In genomic region chr10:102917314-102917961, GRCh38 we compare ENCODE assay signal across 8 cellular contexts. TPM values are rescaled to one million over a fixed set of nuclear protein-coding genes. Genes with fewer than 3 reads are reported as not detected.
DNase-seq lines count a peak whose midpoint lies in the region; ATAC-seq, FAIRE-seq and TF ChIP-seq lines count a peak whose summit lies in the region.

No MANE protein-coding gene starts in this region.

- peaks cover 26% of the 10 kb centered on the region for H3K4me1 Mint-ChIP-seq in Calu3 (ENCODE audit: low read depth, unreplicated experiment)

- ATAC-seq in GM21390 (IDR thresholded peaks at IDR 0.05; ENCODE audit: unreplicated experiment): peak; percentile 36

- intact Hi-C loops in Calu3 (cut with micrococcal nuclease; ENCODE audit: unreplicated experiment): loop anchor here (1.0 to 10.0 kb wide), 3 partner anchors 152 to 327 kb away; no protein-coding TSS in a partner anchor

- peak overlapping the region; percentile 34 for H3K27ac ChIP-seq in SJCRH30

- H3K36me3 Mint-ChIP-seq in Calu3 (ENCODE audit: insufficient read depth, unreplicated experiment): peaks cover 27% of the 10 kb centered on the region

- peak overlapping the region; percentile 73 for H3K4me3 ChIP-seq in SJCRH30

- no peaks in the 10 kb centered on the region for H3K9me3 ChIP-seq in SJCRH30 (replicated peaks)

- H3K9me3 Mint-ChIP-seq in Calu3 (ENCODE audit: low read depth, unreplicated experiment): no peaks in the 10 kb centered on the region

- peak; percentile 79 for DNase-seq in Calu3
- DNase-seq in HTR-8/SVneo (ENCODE audit: insufficient read length, low spot score): peak; percentile 77
- peak; percentile 82 to 87 for DNase-seq in SJCRH30
- DNase-seq in activated naive CD4-positive, alpha-beta T cell (lab: John Stamatoyannopoulos, UW): peak; percentile 56 to 81 (median 63)
- DNase-seq in germinal center (ENCODE audit: low spot score): peak; percentile 81
- DNase-seq in non-pigmented ciliary epithelial cell (ENCODE audit: low read depth): peak; percentile 13
- DNase-seq in stromal cell of bone marrow (ENCODE audit: low read depth): peak; percentile 25

- peak; percentile 86 for FAIRE-seq in HTR-8/SVneo (lab: Jason Lieb, UNC)

- peak overlapping the region; percentile 70 for H3K27ac Mint-ChIP-seq in Calu3 (ENCODE audit: unreplicated experiment)

- CTCF ChIA-PET in Calu3 (lab: Charles Lee): interaction anchor here (0.7 to 2.1 kb wide), 11 partner anchors 15 to 815 kb away, joined by 3 to 15 read pairs (median 3); no protein-coding TSS in a partner anchor

- peak; percentile 83 for TF ChIP-seq CTCF in Calu3 (IDR thresholded peaks at IDR 0.05; ENCODE audit: unreplicated experiment)

- no TSS peak for BruUV-seq in Calu3 (replicated peaks; lab: Mats Ljungman, UMichigan)

- no peaks in the 10 kb centered on the region for H3K4me1 ChIP-seq in SJCRH30

- no peaks in the 10 kb centered on the region for H3K27me3 ChIP-seq in SJCRH30

- H3K27me3 Mint-ChIP-seq in Calu3 (ENCODE audit: unreplicated experiment): no peaks in the 10 kb centered on the region

- H3K36me3 ChIP-seq in SJCRH30: no peaks in the 10 kb centered on the region

- H3K4me3 Mint-ChIP-seq in Calu3 (ENCODE audit: low read depth, unreplicated experiment): peak overlapping the region; percentile 98

RNA-seq across cellular contexts. Expression of gene CNNM2, which starts 0.7 kb away (rescaled TPM):
- total RNA-seq in Calu3 (2022): 3.2 and 4.2 TPM in 2 replicates
- 4.5 and 4.9 TPM in 2 replicates for total RNA-seq in SJCRH30 (2014; rRNA removed; shearing (Covaris generic))

RNA-seq across cellular contexts. Expression of gene AS3MT, which starts 48.2 kb away (rescaled TPM):
- 0.35 TPM in 1 of 2 replicates, not detected in the other for total RNA-seq in Calu3 (2022)
- 13.7 and 14.8 TPM in 2 replicates for total RNA-seq in SJCRH30 (2014; rRNA removed; shearing (Covaris generic))

Comparison
In these comparisons a context has a peak if more than half of its experiments do, and no peak if none do; other contexts are left out.
1. Peak in every context shown above with its lines: DNase-seq, ATAC-seq, H3K4me3 ChIP-seq and H3K27ac ChIP-seq.
2. DNase-seq: peak in every context shown above with its lines; median percentile 84 in SJCRH30; 81 in germinal center; 79 in Calu3; 77 in HTR-8/SVneo; 63 in activated naive CD4-positive, alpha-beta T cell; 25 in stromal cell of bone marrow; 13 in non-pigmented ciliary epithelial cell.
3. RNA of gene AS3MT, which starts 48.2 kb away (total RNA-seq): 13.7 to 14.8 TPM in SJCRH30; 0.35 TPM in Calu3; every median in the first group is over 10 times any median in the second.